Comparison of ENCODE assay signal across 28 cellular contexts in genomic region chr7:55775051-55775420, GRCh38.
DNase-seq lines count a peak whose midpoint lies in the region; ATAC-seq, FAIRE-seq and TF ChIP-seq lines count a peak whose summit lies in the region.
"Had no signal": no experiment of that assay in that cellular context is flagged by ENCODE, and none has a peak within 500 bp of the region (broad histone marks: within the 10 kb centered on the region; RNA-seq: fewer than 3 reads in every experiment).

No MANE protein-coding gene starts in this region.

- H3K9me3 ChIP-seq in RWPE2 (ENCODE audit: severe bottlenecking) (no peaks in the 10 kb centered on the region), H1 (ENCODE audit: insufficient read depth in 2 of 2, low read depth in 1 of 2, low read length in 1 of 2) (no peaks in the 10 kb centered on the region), osteoblast (ENCODE audit: low read depth, low read length) (no peaks in the 10 kb centered on the region)
- H3K9me3 ChIP-seq: A549, adrenal gland, gastrocnemius medialis, spleen had no signal

- H4K20me1 ChIP-seq in H1 (replicated peaks in 1 of 2; ENCODE audit: control insufficient read depth in 1 of 2, insufficient read depth in 2 of 2, low read length in 2 of 2): no peaks in the 10 kb centered on the region
- no peaks in the 10 kb centered on the region for H4K20me1 ChIP-seq in osteoblast (ENCODE audit: insufficient read depth, low read length)

- H2BK5ac ChIP-seq in H1 (ENCODE audit: low read depth, low read length): 0 out of 2 replicates have a peak overlapping the region, but pooled peaks have one; percentile 18

- TF ChIP-seq EP300 in H1 (IDR thresholded peaks at IDR 0.05; ENCODE audit: borderline replicate concordance in 1 of 2, low read depth in 2 of 2, low read length in 2 of 2): no peak

- no peak overlapping the region for H3K56ac ChIP-seq in H1 (replicated peaks; ENCODE audit: insufficient read length, low read depth, low read length)

- DNase-seq in activated CD8-positive, alpha-beta memory T cell treated with anti-CD3 and anti-CD28 coated beads for 24 hours: peak; percentile 9
- no peak for DNase-seq in activated CD8-positive, alpha-beta memory T cell treated with anti-CD3 and anti-CD28 coated beads, Interleukin-2, amount 50 U/mL, for 4 hours
- DNase-seq in RWPE2 (ENCODE audit: low spot score) (no peak), H1 (ENCODE audit: low read depth in 1 of 2, low spot score in 2 of 2) (peak in 1 of 2 experiments; percentile 43), osteoblast (ENCODE audit: insufficient read length, low spot score, missing footprints) (no peak), dermis blood vessel endothelial cell (no peak), GM19240 (ENCODE audit: insufficient read length, low spot score) (no peak)
- DNase-seq: activated CD4-positive, alpha-beta T cell treated with anti-CD3 and anti-CD28 coated beads, Interleukin-2, amount 10 ng/mL, durations not matched to agents 7 days and 5 days; activated naive CD4-positive, alpha-beta T cell treated with anti-CD3 and anti-CD28 coated beads for 36 hours; activated T-cell treated with anti-CD3 and anti-CD28 coated beads, Interleukin-2, amount 50 U/mL, for 48 hours; AML-193; CD4-positive, alpha-beta memory T cell; gastrocnemius medialis; HCEC 1CT; MV-4-11; nephron progenitor cell; OCI-M1; right cardiac atrium; Right ventricle myocardium superior; spleen; T-helper 9 cell had no signal

- no peak overlapping the region for H3K23ac ChIP-seq in H1 (ENCODE audit: insufficient read length)

- FAIRE-seq in H1 (lab: Jason Lieb, UNC): no peak
- FAIRE-seq: A549, HTR-8/SVneo had no signal

- H3K27ac ChIP-seq in RWPE2 (ENCODE audit: poor library complexity, severe bottlenecking): peak overlapping the region; percentile 49
- no peak overlapping the region for H3K27ac ChIP-seq in H1 (ENCODE audit: low read depth, low read length)
- H3K27ac ChIP-seq in osteoblast (ENCODE audit: low read depth, low read length): no peak overlapping the region
- H3K27ac ChIP-seq: A549, adrenal gland, gastrocnemius medialis, parathyroid adenoma, spleen had no signal

- ATAC-seq in RWPE2 (ENCODE audit: low read depth) (no peak), HG03039 (IDR thresholded peaks at IDR 0.05; ENCODE audit: unreplicated experiment) (no peak)
- ATAC-seq: A549, gastrocnemius medialis, right cardiac atrium, WTC11 had no signal

- H3K36me3 ChIP-seq in RWPE2 (ENCODE audit: low read depth) (no peaks in the 10 kb centered on the region), H1 (ENCODE audit: control insufficient read depth in 2 of 4, insufficient read depth in 4 of 4, low read length in 3 of 4) (no peaks in the 10 kb centered on the region; a peak in 2 of 8 replicates), osteoblast (ENCODE audit: insufficient read depth, low read length) (no peaks in the 10 kb centered on the region)
- H3K36me3 ChIP-seq: adrenal gland, gastrocnemius medialis, tibial nerve had no signal

- H2BK12ac ChIP-seq in H1 (ENCODE audit: low read depth, low read length): no peak overlapping the region

- H3K4me3 ChIP-seq in RWPE2 (ENCODE audit: severe bottlenecking) (no peak overlapping the region), H1 (ENCODE audit: extremely low read depth in 1 of 4, insufficient read depth in 2 of 4, low read depth in 3 of 4, low read length in 4 of 4) (peak overlapping the region in 3 of 4 experiments; percentile 17 to 46 (median 24); a peak in 4 of 8 replicates), osteoblast (ENCODE audit: insufficient read depth, low read length) (no peak overlapping the region)
- H3K4me3 ChIP-seq: A549, adrenal gland, gastrocnemius medialis, spleen, tibial nerve had no signal

- H3K23me2 ChIP-seq in H1 (ENCODE audit: low read depth, low read length): no peaks in the 10 kb centered on the region; the same call in 1 of the 2 replicates

- no peak overlapping the region for H2BK15ac ChIP-seq in H1 (ENCODE audit: low read length)

- H2AFZ ChIP-seq in H1 (ENCODE audit: low read length): no peak overlapping the region
- H2AFZ ChIP-seq in osteoblast (ENCODE audit: low read length): peak overlapping the region; percentile 41
- H2AFZ ChIP-seq: parathyroid adenoma had no signal

- H2BK120ac ChIP-seq in H1 (replicated peaks; ENCODE audit: low read depth, low read length): no peak overlapping the region

- POLR2A ChIA-PET in H1 (lab: Charles Lee; ENCODE audit: partially characterized antibody): no interaction called here

- no peak overlapping the region for H3K18ac ChIP-seq in H1 (ENCODE audit: extremely low read depth, low read length)

- H3K9ac ChIP-seq in H1 (replicated peaks in 1 of 4; ENCODE audit: extremely low read depth in 1 of 4, low read depth in 3 of 4, low read length in 3 of 4): no peak overlapping the region
- H3K9ac ChIP-seq: parathyroid adenoma had no signal

- no peak overlapping the region for H4K5ac ChIP-seq in H1 (ENCODE audit: insufficient read length, low read depth, low read length)

- no peak overlapping the region; the same call in 1 of the 2 replicates for H4K8ac ChIP-seq in H1 (ENCODE audit: extremely low read depth, insufficient read depth, low read length)

- H2BK20ac ChIP-seq in H1 (ENCODE audit: low read length): no peak overlapping the region

- H3K14ac ChIP-seq in H1 (ENCODE audit: insufficient read length): no peak overlapping the region

- no peak for TF ChIP-seq RAD21 in H1 (IDR thresholded peaks at IDR 0.05 in 1 of 2, conservative IDR thresholded peaks at IDR 0.05 in 1 of 2; ENCODE audit: low read depth in 2 of 2, low read length in 2 of 2)

- H3K79me1 ChIP-seq in H1 (ENCODE audit: low read depth, low read length): no peaks in the 10 kb centered on the region

- no peaks in the 10 kb centered on the region for H3K27me3 ChIP-seq in RWPE2 (ENCODE audit: insufficient read depth, poor library complexity, severe bottlenecking)
- H3K27me3 ChIP-seq in H1 (replicated peaks in 1 of 4; ENCODE audit: control insufficient read depth in 3 of 4, extremely low read depth in 1 of 4, insufficient read depth in 3 of 4, low read length in 3 of 4): no peaks in the 10 kb centered on the region
- H3K27me3 ChIP-seq in osteoblast (ENCODE audit: insufficient read depth, low read length): no peaks in the 10 kb centered on the region
- H3K27me3 ChIP-seq: adrenal gland, gastrocnemius medialis, spleen, tibial nerve had no signal

- H3K79me2 ChIP-seq in H1 (ENCODE audit: control insufficient read depth in 1 of 2, insufficient read depth in 2 of 2, low read length in 2 of 2) (no peaks in the 10 kb centered on the region), osteoblast (ENCODE audit: insufficient read depth, low read length) (no peaks in the 10 kb centered on the region)
- H3K79me2 ChIP-seq: parathyroid adenoma had no signal

- no peak for TF ChIP-seq POLR2A in H1 (IDR thresholded peaks at IDR 0.05; ENCODE audit: control extremely low read depth in 1 of 2, low read depth in 2 of 2, low read length in 2 of 2)

- peak overlapping the region; percentile 58 to 66 for H3K4me2 ChIP-seq in H1 (ENCODE audit: insufficient read depth in 1 of 2, low read depth in 2 of 2, low read length in 2 of 2)
- no peak overlapping the region for H3K4me2 ChIP-seq in osteoblast (ENCODE audit: insufficient read depth, low read length)
- H3K4me2 ChIP-seq: A549 had no signal

- WGBS in H1 (ENCODE audit: extremely low coverage in 1 of 2, insufficient coverage in 1 of 2, insufficient read length in 1 of 2, insufficient replicate concordance in 2 of 2, low coverage in 1 of 2, low lambda C conversion rate in 2 of 2, missing lambda C conversion rate in 1 of 2), 2 experiments: 39% methylated on average over 5 of the region's 11 CpGs; no CpG with 5 or more reads in 1 of the 2 experiments

- H3K4ac ChIP-seq in H1 (replicated peaks; ENCODE audit: insufficient read length, low read depth, low read length): no peak overlapping the region

- H3K4me1 ChIP-seq in RWPE2 (ENCODE audit: insufficient read depth, poor library complexity, severe bottlenecking): peaks cover 15% of the 10 kb centered on the region
- peaks cover 0 to 5% (median 0%) of the 10 kb centered on the region in 4 experiments; a peak in 3 of 7 replicates for H3K4me1 ChIP-seq in H1 (replicated peaks in 1 of 4; ENCODE audit: control insufficient read depth in 3 of 4, insufficient read depth in 4 of 4, low read length in 3 of 4)
- H3K4me1 ChIP-seq in osteoblast (ENCODE audit: insufficient read depth, low read length): no peaks in the 10 kb centered on the region
- H3K4me1 ChIP-seq: A549, adrenal gland, gastrocnemius medialis, parathyroid adenoma, spleen, tibial nerve had no signal

- H4K91ac ChIP-seq in H1 (replicated peaks; ENCODE audit: insufficient read length, low read length): no peak overlapping the region

- CTCF ChIA-PET in H1 (lab: Charles Lee; ENCODE audit: partially characterized antibody): no interaction called here

- TF ChIP-seq CTCF in RWPE2 (IDR thresholded peaks at IDR 0.05; ENCODE audit: poor library complexity, severe bottlenecking): no peak
- TF ChIP-seq CTCF in H1 (IDR thresholded peaks at IDR 0.05; ENCODE audit: control extremely low read depth in 1 of 3, insufficient read depth in 1 of 3, low read depth in 1 of 3, low read length in 3 of 3): no peak
- TF ChIP-seq CTCF in osteoblast (IDR thresholded peaks at IDR 0.05; ENCODE audit: extremely low read depth, low read depth, low read length): no peak

- H2AK5ac ChIP-seq in H1 (ENCODE audit: low read depth, low read length): no peak overlapping the region

TF ChIP-seq in H1, 55 proteins besides CTCF, POLR2A, EP300 and RAD21:
- TF ChIP-seq POU5F1 (IDR thresholded peaks at IDR 0.05; ENCODE audit: low read depth, low read length): no peak
TF ChIP-seq in H1: peak in this region for 0.

Comparison
In these comparisons a context has a peak if more than half of its experiments do, and no peak if none do; other contexts are left out.
1. H3K4me3 ChIP-seq: peak in H1 (3 of 4); none in RWPE2 (single experiment) and osteoblast (single experiment).